8 cellular contexts compared by ENCODE assay signal in genomic region chr17:57987582-57988300, GRCh38. TPM values are rescaled to one million over a fixed set of nuclear protein-coding genes. Genes with fewer than 3 reads are reported as not detected.
DNase-seq lines count a peak whose midpoint lies in the region; ATAC-seq, FAIRE-seq and TF ChIP-seq lines count a peak whose summit lies in the region.

TSS of gene VEZF1 (minus strand) at chr17:57988254. CDS start at chr17:57988111, 143 bp downstream.

- DNase-seq in D721Med (ENCODE audit: insufficient read length, low spot score): peak; percentile 51
- peak; percentile 71 to 79 for DNase-seq in activated naive CD4-positive, alpha-beta T cell treated with anti-CD3 and anti-CD28 coated beads, Interleukin-2, amount 50 U/mL, for 72 hours (ENCODE audit: low spot score in 2 of 2)
- peak; percentile 84 for DNase-seq in glutamatergic neuron
- peak; percentile 79 to 90 (median 84) for DNase-seq in ovary
- DNase-seq in thoracic aorta (ENCODE audit: low spot score): no peak

- peak within 1 kb of the TSS; percentile 96; the same call in 1 of the 2 replicates for H3K27ac ChIP-seq in HUES6 (ENCODE audit: low read depth, low read length)
- peak within 1 kb of the TSS; percentile 93 to 95 for H3K27ac ChIP-seq in ovary
- peak within 1 kb of the TSS; percentile 93 to 94 for H3K27ac ChIP-seq in thoracic aorta

- H3K27ac Mint-ChIP-seq in activated naive CD4-positive, alpha-beta T cell treated with anti-CD3 and anti-CD28 coated beads, Interleukin-2, amount 50 U/mL, for 72 hours: peak within 1 kb of the TSS; percentile 96
- H3K27ac Mint-ChIP-seq in glutamatergic neuron (ENCODE audit: unreplicated experiment): peak within 1 kb of the TSS; percentile 98

- ATAC-seq in GM21381 (IDR thresholded peaks at IDR 0.05; ENCODE audit: unreplicated experiment) (peak; percentile 54), SK-N-SH treated with all-trans-retinoic acid at 6 μM for 48 hours (peak; percentile 60), thoracic aorta (ENCODE audit: insufficient number of reproducible peaks, low FRiP score, low read depth) (peak; percentile 54)
- peak; percentile 69 to 72 for ATAC-seq in activated naive CD4-positive, alpha-beta T cell treated with anti-CD3 and anti-CD28 coated beads, Interleukin-2, amount 50 U/mL, for 72 hours

- H3K27me3 Mint-ChIP-seq in glutamatergic neuron (ENCODE audit: unreplicated experiment): peaks cover 11% of the 10 kb centered on the region

- no peak for FAIRE-seq in D721Med (lab: Jason Lieb, UNC)

- H3K4me1 ChIP-seq in HUES6 (ENCODE audit: control insufficient read depth, insufficient read depth, low read length): peaks cover 38% of the 10 kb centered on the region
- H3K4me1 ChIP-seq in ovary (ENCODE audit: insufficient read depth): peaks cover 8% of the 10 kb centered on the region
- H3K4me1 ChIP-seq in thoracic aorta (ENCODE audit: control insufficient read depth in 1 of 2, low read depth in 2 of 2): peaks cover 32 to 47% of the 10 kb centered on the region in 2 donors

- no peak for TF ChIP-seq EP300 in ovary (IDR thresholded peaks at IDR 0.05)

- no peaks in the 10 kb centered on the region for H3K9me3 Mint-ChIP-seq in activated naive CD4-positive, alpha-beta T cell treated with anti-CD3 and anti-CD28 coated beads, Interleukin-2, amount 50 U/mL, for 72 hours
- H3K9me3 Mint-ChIP-seq in glutamatergic neuron (ENCODE audit: unreplicated experiment): peaks cover 11% of the 10 kb centered on the region

- H3K27me3 ChIP-seq in HUES6 (ENCODE audit: control insufficient read depth, insufficient read depth, low read length) (no peaks in the 10 kb centered on the region), ovary (no peaks in the 10 kb centered on the region), thoracic aorta (replicated peaks; ENCODE audit: insufficient read depth) (no peaks in the 10 kb centered on the region)

- intact Hi-C loops in ovary (cut with DNase I): loop anchor here in 2 of 4 donors (5.0 kb wide), 2 partner anchors 95 to 125 kb away; no protein-coding TSS in a partner anchor

- H3K9me3 ChIP-seq in HUES6 (ENCODE audit: control insufficient read depth, insufficient read depth, low read depth, low read length) (no peaks in the 10 kb centered on the region), ovary (no peaks in the 10 kb centered on the region), thoracic aorta (no peaks in the 10 kb centered on the region)

- peak within 1 kb of the TSS; percentile 96 for H3K9ac ChIP-seq in HUES6 (ENCODE audit: low read length)

- WGBS in ovary, 3 donors: 0 to 1% (median 1%) methylated on average over 29 to 72 of the region's 74 CpGs

- TF ChIP-seq POLR2A in ovary (IDR thresholded peaks at IDR 0.05): peak; percentile 17

- peak within 1 kb of the TSS; percentile 95 for H3K4me3 Mint-ChIP-seq in glutamatergic neuron (ENCODE audit: unreplicated experiment)

- TF ChIP-seq CTCF in D721Med (IDR thresholded peaks at IDR 0.05; ENCODE audit: insufficient read depth, missing control alignments) (no peak), glutamatergic neuron (IDR thresholded peaks at IDR 0.05; ENCODE audit: partially characterized antibody, unreplicated experiment) (no peak), ovary (IDR thresholded peaks at IDR 0.05) (no peak), thoracic aorta (IDR thresholded peaks at IDR 0.05) (no peak)

- H3K36me3 Mint-ChIP-seq in activated naive CD4-positive, alpha-beta T cell treated with anti-CD3 and anti-CD28 coated beads, Interleukin-2, amount 50 U/mL, for 72 hours: peaks cover 18 to 19% of the 10 kb centered on the region in 2 donors
- no peaks in the 10 kb centered on the region for H3K36me3 Mint-ChIP-seq in glutamatergic neuron (ENCODE audit: unreplicated experiment)

- H3K4me3 ChIP-seq in HUES6 (ENCODE audit: low read depth, low read length) (peak within 1 kb of the TSS; percentile 78), ovary (peak within 1 kb of the TSS; percentile 86), thoracic aorta (peak within 1 kb of the TSS; percentile 85)

- peaks cover 20% of the 10 kb centered on the region for H3K36me3 ChIP-seq in HUES6 (ENCODE audit: control insufficient read depth, insufficient read depth, low read length)
- no peaks in the 10 kb centered on the region for H3K36me3 ChIP-seq in ovary
- H3K36me3 ChIP-seq in thoracic aorta: no peaks in the 10 kb centered on the region

- H3K4me1 Mint-ChIP-seq in glutamatergic neuron (ENCODE audit: low read depth, unreplicated experiment): peaks cover 44% of the 10 kb centered on the region

TF ChIP-seq in SK-N-SH treated with all-trans-retinoic acid at 6 μM for 48 hours, 23 proteins besides CTCF, POLR2A, EP300 and RAD21:
- peak; percentile 55; the same call in 1 of the 2 replicates for TF ChIP-seq ESRRG (CRISPR knock-in tag; IDR thresholded peaks at IDR 0.05)
- no peak for TF ChIP-seq ZNF8 (CRISPR knock-in tag; IDR thresholded peaks at IDR 0.05)
- 0 out of 2 replicates have a peak, but pooled peaks have one; percentile 31 for TF ChIP-seq GLIS3 (CRISPR knock-in tag; IDR thresholded peaks at IDR 0.05)
- TF ChIP-seq RARB (CRISPR knock-in tag; IDR thresholded peaks at IDR 0.05): no peak
- TF ChIP-seq CREB5 (CRISPR knock-in tag; IDR thresholded peaks at IDR 0.05; ENCODE audit: low read depth): no peak
- peak; percentile 93; the same call in 1 of the 2 replicates for TF ChIP-seq PATZ1 (CRISPR knock-in tag; IDR thresholded peaks at IDR 0.05; ENCODE audit: borderline replicate concordance)
TF ChIP-seq in SK-N-SH treated with all-trans-retinoic acid at 6 μM for 48 hours: peak in this region for 3.

RNA-seq across cellular contexts. Expression of gene VEZF1, which starts in this region (rescaled TPM):
- total RNA-seq in activated naive CD4-positive, alpha-beta T cell treated with anti-CD3 and anti-CD28 coated beads, Interleukin-2, amount 50 U/mL, for 72 hours: 10 to 100 TPM; 23.1 to 31.3 TPM
- total RNA-seq in glutamatergic neuron (ENCODE audit: unreplicated experiment) (88.3 TPM), ovary (10 to 100 TPM; 58.6 to 83.5 (median 72.4) TPM), thoracic aorta (10 to 100 TPM; 68.4 to 75.5 TPM)
- 10 to 100 TPM; 31.6 to 70.2 TPM for polyA plus RNA-seq in ovary
